ENCODE assay signal across 8 cellular contexts in the genomic region with DNA sequence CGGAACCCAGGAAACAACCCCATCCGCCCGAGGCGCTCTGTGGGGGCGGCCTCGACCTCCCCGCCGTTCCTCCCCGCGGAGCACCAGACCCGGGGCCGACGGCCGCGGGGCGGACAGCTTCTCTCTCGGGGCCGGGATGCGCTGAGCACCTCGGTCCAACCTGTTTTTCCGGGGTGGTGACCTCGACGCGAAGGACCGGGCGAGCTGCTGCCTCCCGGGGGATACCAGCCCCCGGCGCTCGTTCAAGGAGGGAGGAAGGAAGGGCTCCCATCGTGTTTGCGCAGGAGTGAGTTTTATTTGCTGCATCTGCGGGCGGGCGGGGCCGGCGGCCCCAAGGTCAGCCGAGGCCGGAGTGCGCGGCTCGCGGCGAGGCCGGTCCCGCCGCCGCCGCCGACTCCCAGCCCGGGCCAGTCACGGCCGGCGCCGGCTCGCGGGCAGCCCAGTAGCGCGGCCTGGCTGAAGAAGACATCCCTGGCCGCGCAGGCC. TPM values are rescaled to one million over a fixed set of nuclear protein-coding genes. Genes with fewer than 3 reads are reported as not detected.
DNase-seq lines count a peak whose midpoint lies in the region; ATAC-seq and TF ChIP-seq lines count a peak whose summit lies in the region.

No MANE protein-coding gene starts in this region.

- TF ChIP-seq CTCF in smooth muscle cell (IDR thresholded peaks at IDR 0.05; ENCODE audit: borderline replicate concordance, insufficient read depth, poor library complexity, severe bottlenecking), result no peak

- H3K27me3 ChIP-seq in iPS DF 6.9 (ENCODE audit: control insufficient read depth, insufficient read depth, low read length) (no peaks in the 10 kb centered on the region), smooth muscle cell (ENCODE audit: low read depth) (no peaks in the 10 kb centered on the region)

- peaks cover 48% of the 10 kb centered on the region for H3K79me2 ChIP-seq in smooth muscle cell (ENCODE audit: low read depth)

- WGBS in iPS DF 6.9 (ENCODE audit: insufficient coverage, insufficient read length), result no CpG with 5 or more reads among the region's 61 CpGs
- WGBS in smooth muscle cell (ENCODE audit: low lambda C conversion rate), result under 1% methylated on average over 50 of the region's 61 CpGs

- ATAC-seq in HG02981 (IDR thresholded peaks at IDR 0.05; ENCODE audit: unreplicated experiment), result peak; percentile 35

- H3K9ac ChIP-seq in SK-N-MC (ENCODE audit: insufficient read length) (peak overlapping the region; percentile 80), smooth muscle cell (ENCODE audit: low read depth) (peak overlapping the region; percentile 97)

- peaks cover 48% of the 10 kb centered on the region for H4K20me1 ChIP-seq in smooth muscle cell (ENCODE audit: low read depth)

- H3K27ac ChIP-seq in SK-N-MC (no peak overlapping the region), iPS DF 6.9 (ENCODE audit: low read length) (no peak overlapping the region), smooth muscle cell (ENCODE audit: low read depth) (peak overlapping the region; percentile 96)

- H3K36me3 ChIP-seq in SK-N-MC (ENCODE audit: insufficient read depth, low read length) (peaks cover 15% of the 10 kb centered on the region; the same call in 1 of the 2 replicates), iPS DF 6.9 (ENCODE audit: control insufficient read depth, insufficient read depth, low read length) (peaks cover 4% of the 10 kb centered on the region; the same call in 1 of the 2 replicates), smooth muscle cell (ENCODE audit: low read depth) (peaks cover 5% of the 10 kb centered on the region)

- peak overlapping the region; percentile 97 for H2AFZ ChIP-seq in smooth muscle cell (ENCODE audit: low read depth)

- H3K4me2 ChIP-seq in smooth muscle cell, result peak overlapping the region; percentile 97

- DNase-seq in NCI-H2227 (lab: John Stamatoyannopoulos, UW; ENCODE audit: unreplicated experiment) (peak; percentile 28), NCI-H2227 treated with DMSO at 0.1 percent for 48 hours (lab: John Stamatoyannopoulos, UW) (no peak), SK-N-MC (ENCODE audit: low read depth, low spot score) (no peak), amniotic epithelial cell (ENCODE audit: low read depth) (peak; percentile 29), iPS DF 6.9 (ENCODE audit: low read depth, low spot score) (no peak), smooth muscle cell (lab: John Stamatoyannopoulos, UW; ENCODE audit: unreplicated experiment) (peak; percentile 31), putamen (ENCODE audit: low spot score) (no peak)

- no peaks in the 10 kb centered on the region for H3F3A ChIP-seq in smooth muscle cell (ENCODE audit: low read depth)

- H3K4me3 ChIP-seq in SK-N-MC, result peak overlapping the region; percentile 82
- peak overlapping the region; percentile 89; the same call in 1 of the 2 replicates for H3K4me3 ChIP-seq in iPS DF 6.9 (ENCODE audit: low read length)
- H3K4me3 ChIP-seq in smooth muscle cell, result peak overlapping the region; percentile 99

- H3K4me1 ChIP-seq in iPS DF 6.9 (ENCODE audit: control insufficient read depth, insufficient read depth, low read length) (peaks cover 2% of the 10 kb centered on the region; the same call in 1 of the 2 replicates), smooth muscle cell (ENCODE audit: low read depth) (peaks cover 14% of the 10 kb centered on the region)

- H3K9me3 ChIP-seq in SK-N-MC (ENCODE audit: low read depth, low read length), result no peaks in the 10 kb centered on the region
- no peaks in the 10 kb centered on the region for H3K9me3 ChIP-seq in iPS DF 6.9 (ENCODE audit: control insufficient read depth, insufficient read depth, low read length)
- no peaks in the 10 kb centered on the region for H3K9me3 ChIP-seq in smooth muscle cell (replicated peaks; ENCODE audit: low read depth)

RNA-seq across cellular contexts. Expression of a gene that starts 0.5 kb away (rescaled TPM):
- 36.4 and 51.5 TPM in 2 replicates for total RNA-seq in smooth muscle cell
- 49.3 and 52.2 TPM in 2 replicates for polyA plus RNA-seq in smooth muscle cell

Comparison
In these comparisons a context has a peak if more than half of its experiments do, and no peak if none do; other contexts are left out.
1. DNase-seq: peak in NCI-H2227 (single experiment), amniotic epithelial cell (single experiment) and smooth muscle cell (single experiment); none in NCI-H2227 treated with DMSO at 0.1 percent for 48 hours (single experiment), SK-N-MC (single experiment), iPS DF 6.9 (single experiment) and putamen (single experiment).
2. Peak in every context shown above with its lines, with median percentiles within 50 percentile points of each other: H3K4me3 ChIP-seq.